In genomic region chr20:44248420-44248759, GRCh38 we compare ENCODE assay signal across 25 cellular contexts. TPM values are rescaled to one million over a fixed set of nuclear protein-coding genes. Genes with fewer than 3 reads are reported as not detected.
DNase-seq lines count a peak whose midpoint lies in the region; ATAC-seq and TF ChIP-seq lines count a peak whose summit lies in the region.
"Had no signal": no experiment of that assay in that cellular context is flagged by ENCODE, and none has a peak within 500 bp of the region (broad histone marks: within the 10 kb centered on the region; RNA-seq: fewer than 3 reads in every experiment).

No MANE protein-coding gene starts in this region.

- DNase-seq in SK-N-SH (no peak), superior temporal gyrus (ENCODE audit: extremely low spot score) (peak; percentile 30), A673 (ENCODE audit: low spot score) (no peak), foreskin melanocyte (no peak), tibial artery (no peak)
- DNase-seq: AML-193, DMS79 treated with DMSO at 0.1 percent for 48 hours, NCI-H1048, NCI-H1417 treated with DMSO at 0.1 percent for 48 hours, NCI-H187, NCI-H446, NCI-H526 treated with DMSO at 0.1 percent for 48 hours had no signal

- no peaks in the 10 kb centered on the region for H3K9me3 Mint-ChIP-seq in brain

- intact Hi-C loops in A673 (cut with micrococcal nuclease; ENCODE audit: unreplicated experiment) (no loop called here), tibial artery (cut with DNase I; ENCODE audit: low total_unique reads) (no loop called here)

- H3K27me3 Mint-ChIP-seq in brain, result peaks cover 24% of the 10 kb centered on the region

- H3K27ac Mint-ChIP-seq in brain, result peak overlapping the region in 4 of 5 experiments; percentile 81 to 96 (median 88)
- H3K27ac Mint-ChIP-seq: IgD-negative memory B cell had no signal

- H3K79me2 ChIP-seq in SK-N-SH (ENCODE audit: insufficient read depth), result no peaks in the 10 kb centered on the region

- no peaks in the 10 kb centered on the region for H4K20me1 ChIP-seq in SK-N-SH (ENCODE audit: insufficient read depth)

- H3K4me1 Mint-ChIP-seq in brain, result peaks cover 31% of the 10 kb centered on the region

- POLR2A ChIA-PET in SK-N-SH (lab: Yijun Ruan, JAX) (interaction anchor here (1.0 kb wide), 1 partner anchor 9 kb away, joined by 3 read pairs; no protein-coding TSS in a partner anchor), A673 (lab: Charles Lee; ENCODE audit: low non-redundant PET) (no interaction called here)

- peaks cover 0 to 4% of the 10 kb centered on the region in 2 experiments; a peak in 2 of 4 replicates for H3K4me1 ChIP-seq in SK-N-SH (ENCODE audit: control insufficient read depth in 1 of 2, insufficient read depth in 2 of 2, low read depth in 1 of 2, low read length in 1 of 2)
- no peaks in the 10 kb centered on the region for H3K4me1 ChIP-seq in iPS-18a (ENCODE audit: control insufficient read depth, low read depth, low read length)
- H3K4me1 ChIP-seq in A673 (ENCODE audit: insufficient read depth, low read length, poor library complexity, severe bottlenecking), result no peaks in the 10 kb centered on the region
- H3K4me1 ChIP-seq in tibial artery, result peaks cover 0 to 13% (median 12%) of the 10 kb centered on the region in 4 donors
- H3K4me1 ChIP-seq: HAP-1 had no signal

- TF ChIP-seq EP300 in SK-N-SH (IDR thresholded peaks at IDR 0.05; ENCODE audit: borderline replicate concordance in 1 of 2, low read depth in 1 of 2, low read length in 1 of 2), result no peak

- WGBS in SK-N-SH (ENCODE audit: low lambda C conversion rate), result 48% methylated on average over 3 of the region's 3 CpGs

- no peak overlapping the region for H2AFZ ChIP-seq in SK-N-SH (ENCODE audit: low read depth)

- TF ChIP-seq RAD21 in SK-N-SH (IDR thresholded peaks at IDR 0.05; ENCODE audit: low read length), result no peak

- H3K4me3 Mint-ChIP-seq in brain, result peak overlapping the region; percentile 88 to 91 (median 89)
- H3K4me3 Mint-ChIP-seq: IgD-negative memory B cell had no signal

- H3K36me3 Mint-ChIP-seq in brain, result peaks cover 10% of the 10 kb centered on the region
- H3K36me3 Mint-ChIP-seq: IgD-negative memory B cell had no signal

- H3K4me3 ChIP-seq in SK-N-SH (ENCODE audit: low read depth in 2 of 2, low read length in 1 of 2) (peak overlapping the region; percentile 49 to 53; a peak in 2 of 4 replicates), iPS-18a (ENCODE audit: low read length) (peak overlapping the region; percentile 79), A673 (ENCODE audit: low read depth, low read length, poor library complexity, severe bottlenecking) (no peak overlapping the region), tibial artery (no peak overlapping the region)
- H3K4me3 ChIP-seq: HAP-1, MG63 had no signal

- CTCF ChIA-PET in SK-N-SH (lab: Yijun Ruan, JAX), result interaction anchor here (1.1 to 3.2 kb wide), 3 partner anchors 13 to 63 kb away, joined by 3 to 18 read pairs (median 13); partner anchors contain the start of gene FITM2
- CTCF ChIA-PET in A673 (lab: Charles Lee), result no interaction called here

- TF ChIP-seq CTCF in SK-N-SH (IDR thresholded peaks at IDR 0.05) (no peak), brain (conservative IDR thresholded peaks at IDR 0.05) (peak in 1 of 2 experiments; percentile 14), A673 (conservative IDR thresholded peaks at IDR 0.05; ENCODE audit: low read depth, low read length) (no peak), tibial artery (IDR thresholded peaks at IDR 0.05) (no peak)

- no peak overlapping the region for H3K4me2 ChIP-seq in SK-N-SH

- no peaks in the 10 kb centered on the region for H3K9me2 ChIP-seq in SK-N-SH

- H3K9me3 ChIP-seq in SK-N-SH (no peaks in the 10 kb centered on the region), iPS-18a (ENCODE audit: control insufficient read depth, low read depth, low read length) (no peaks in the 10 kb centered on the region), A673 (ENCODE audit: low read depth, low read length, poor library complexity, severe bottlenecking) (no peaks in the 10 kb centered on the region), tibial artery (no peaks in the 10 kb centered on the region)
- H3K9me3 ChIP-seq: HAP-1, MG63 had no signal

- no TSS peak for BruUV-seq in A673 (replicated peaks; lab: Mats Ljungman, UMichigan)

- H3K27me3 ChIP-seq in SK-N-SH (ENCODE audit: insufficient read depth) (peaks cover 5% of the 10 kb centered on the region; the same call in 1 of the 2 replicates), iPS-18a (ENCODE audit: control insufficient read depth, insufficient read depth, low read length) (peaks cover 8% of the 10 kb centered on the region), A673 (replicated peaks; ENCODE audit: insufficient read depth, low read depth, low read length, poor library complexity) (peaks cover 38% of the 10 kb centered on the region), tibial artery (peaks cover 0 to 13% of the 10 kb centered on the region in 2 donors)
- H3K27me3 ChIP-seq: MG63 had no signal

- H3F3A ChIP-seq in SK-N-SH (replicated peaks; ENCODE audit: insufficient read depth), result no peaks in the 10 kb centered on the region

- ATAC-seq in SK-N-SH treated with all-trans-retinoic acid at 6 μM for 48 hours, result no peak; the same call in 2 of the 3 replicates

- H3K36me3 ChIP-seq in SK-N-SH (replicated peaks in 1 of 2; ENCODE audit: control insufficient read depth in 1 of 2, insufficient read depth in 2 of 2, low read length in 1 of 2) (no peaks in the 10 kb centered on the region), iPS-18a (ENCODE audit: control insufficient read depth, low read depth, low read length) (no peaks in the 10 kb centered on the region), A673 (ENCODE audit: insufficient read depth, low read length, poor library complexity, severe bottlenecking) (no peaks in the 10 kb centered on the region), tibial artery (no peaks in the 10 kb centered on the region)
- H3K36me3 ChIP-seq: HAP-1, MG63 had no signal

- H3K9ac ChIP-seq in SK-N-SH (no peak overlapping the region), iPS-18a (ENCODE audit: low read length) (no peak overlapping the region)

- H3K27ac ChIP-seq in SK-N-SH (ENCODE audit: low read depth in 2 of 2, low read length in 1 of 2) (no peak overlapping the region), iPS-18a (ENCODE audit: low read length) (no peak overlapping the region), A673 (ENCODE audit: low read depth, low read length, poor library complexity, severe bottlenecking) (no peak overlapping the region), tibial artery (no peak overlapping the region)
- H3K27ac ChIP-seq: 22Rv1, C4-2B had no signal

TF ChIP-seq in SK-N-SH, 30 proteins besides CTCF, POLR2A, EP300 and RAD21 (continues in another document):
- TF ChIP-seq MEF2A (IDR thresholded peaks at IDR 0.05; ENCODE audit: borderline replicate concordance, low read depth), result no peak
- no peak for TF ChIP-seq ELF1 (IDR thresholded peaks at IDR 0.05)
- TF ChIP-seq RFX5 (IDR thresholded peaks at IDR 0.05; ENCODE audit: low read length), result no peak
- TF ChIP-seq NFIC (IDR thresholded peaks at IDR 0.05; ENCODE audit: borderline replicate concordance), result no peak
- TF ChIP-seq ZBTB33 (IDR thresholded peaks at IDR 0.05; ENCODE audit: borderline replicate concordance, low read depth), result no peak
- no peak for TF ChIP-seq TAF1 (IDR thresholded peaks at IDR 0.05; ENCODE audit: borderline replicate concordance, low read depth, low read length)

TF ChIP-seq in SK-N-SH treated with all-trans-retinoic acid at 6 μM for 48 hours, 23 proteins besides CTCF, POLR2A, EP300 and RAD21 (continues in another document):
- no peak for TF ChIP-seq ZC3H10 (CRISPR knock-in tag; IDR thresholded peaks at IDR 0.05)
- TF ChIP-seq CREB5 (CRISPR knock-in tag; IDR thresholded peaks at IDR 0.05; ENCODE audit: low read depth), result no peak
- no peak for TF ChIP-seq CSDC2 (CRISPR knock-in tag; IDR thresholded peaks at IDR 0.05)
- TF ChIP-seq OSR1 (CRISPR knock-in tag; IDR thresholded peaks at IDR 0.05), result no peak
- no peak for TF ChIP-seq ZNF70 (CRISPR knock-in tag; IDR thresholded peaks at IDR 0.05)
- TF ChIP-seq PPARA (CRISPR knock-in tag; IDR thresholded peaks at IDR 0.05; ENCODE audit: borderline replicate concordance), result no peak

RNA-seq across cellular contexts. Expression of gene GDAP1L1, which starts 1.3 kb away (rescaled TPM):
- 0.30 and 0.55 TPM in 2 replicates for polyA plus RNA-seq in SK-N-SH (2012; rRNA removed)
- polyA plus RNA-seq in SK-N-SH (2012; cell fraction: cytosol; rRNA removed), result 0.28 and 1.2 TPM in 2 replicates
- polyA plus RNA-seq in SK-N-SH (2012; cell fraction: nucleus; rRNA removed), result 0.34 and 0.70 TPM in 2 replicates
- 137 TPM for polyA plus RNA-seq in brain (ENCODE audit: insufficient read depth, low read depth, low replicate concordance)
- 0.54 and 0.68 TPM in 2 replicates for total RNA-seq in A673 (2021)
- total RNA-seq: LHCN-M2, Right ventricle myocardium superior, RPMI7951, SK-MEL-5 had no signal
- polyA plus RNA-seq: AG04450, IgD-negative memory B cell had no signal

RNA-seq across cellular contexts. Expression of gene OSER1, which starts 37.8 kb away (rescaled TPM):
- polyA plus RNA-seq in SK-N-SH (2012; rRNA removed) (22.3 and 31.0 TPM in 2 replicates), brain (ENCODE audit: insufficient read depth, low read depth, low replicate concordance) (59.6 TPM)
- polyA plus RNA-seq in SK-N-SH (2012; cell fraction: cytosol; rRNA removed), result 21.3 and 25.1 TPM in 2 replicates
- polyA plus RNA-seq in SK-N-SH (2012; cell fraction: nucleus; rRNA removed), result 44.4 and 73.2 TPM in 2 replicates
- 40.7 and 50.5 TPM in 2 replicates for total RNA-seq in A673 (2021)

Comparison
In these comparisons a context has a peak if more than half of its experiments do, and no peak if none do; other contexts are left out.
1. H3K4me3 ChIP-seq: peak in SK-N-SH (2 of 2) and iPS-18a (single experiment); none in A673 (single experiment) and tibial artery (0 of 2).
2. RNA of gene GDAP1L1, which starts 1.3 kb away (polyA plus RNA-seq): 137 TPM in brain (single experiment); 0.28 to 1.2 TPM in SK-N-SH; every median in the first group is over 10 times any median in the second.